Comparison of ENCODE assay signal across 7 cellular contexts in genomic region chr5:154940375-154940771, GRCh38. TPM values are rescaled to one million over a fixed set of nuclear protein-coding genes. Genes with fewer than 3 reads are reported as not detected.
A peak's percentile ranks its signal among the peaks of the same experiment; 100 is the strongest.
DNase-seq lines count a peak whose midpoint lies in the region; ATAC-seq and TF ChIP-seq lines count a peak whose summit lies in the region.

No MANE protein-coding gene starts in this region.

- peak overlapping the region; percentile 99 for H3K4me3 Mint-ChIP-seq in HFFc6
- peak overlapping the region; percentile 93 for H3K4me3 Mint-ChIP-seq in activated CD4-positive, alpha-beta memory T cell treated with anti-CD3 and anti-CD28 coated beads, Interleukin-2, amount 10 ng/mL, durations not matched to agents 7 days and 5 days

- H3K27me3 ChIP-seq in hepatocyte: no peaks in the 10 kb centered on the region
- H3K27me3 ChIP-seq in spleen (replicated peaks in 1 of 7): no peaks in the 10 kb centered on the region

- POLR2A ChIA-PET in activated CD4-positive, alpha-beta memory T cell treated with anti-CD3 and anti-CD28 coated beads, Interleukin-2, amount 10 ng/mL, durations not matched to agents 7 days and 5 days (lab: Charles Lee): no interaction called here

- CTCF ChIA-PET in activated CD4-positive, alpha-beta memory T cell treated with anti-CD3 and anti-CD28 coated beads, Interleukin-2, amount 10 ng/mL, durations not matched to agents 7 days and 5 days (lab: Charles Lee): interaction anchor here (3.3 kb wide), 1 partner anchor 290 kb away, joined by 13 read pairs; no protein-coding TSS in a partner anchor

- TF ChIP-seq POLR2A in spleen (IDR thresholded peaks at IDR 0.05): no peak

- H3K9me3 ChIP-seq in hepatocyte (ENCODE audit: low read depth): no peaks in the 10 kb centered on the region
- no peaks in the 10 kb centered on the region for H3K9me3 ChIP-seq in spleen

- WGBS in hepatocyte (ENCODE audit: low lambda C conversion rate, missing lambda C conversion rate): 89% methylated on average over 9 of the region's 9 CpGs
- 79 to 90% (median 84%) methylated on average over 9 of the region's 9 CpGs for WGBS in spleen, 5 donors

- H3K27ac Mint-ChIP-seq in HFFc6: peak overlapping the region; percentile 93
- H3K27ac Mint-ChIP-seq in activated CD4-positive, alpha-beta memory T cell treated with anti-CD3 and anti-CD28 coated beads, Interleukin-2, amount 10 ng/mL, durations not matched to agents 7 days and 5 days: peak overlapping the region; percentile 90

- peaks cover 3% of the 10 kb centered on the region for H3K36me3 Mint-ChIP-seq in HFFc6 (ENCODE audit: low read depth)
- H3K36me3 Mint-ChIP-seq in activated CD4-positive, alpha-beta memory T cell treated with anti-CD3 and anti-CD28 coated beads, Interleukin-2, amount 10 ng/mL, durations not matched to agents 7 days and 5 days (ENCODE audit: low read depth): peaks cover 2% of the 10 kb centered on the region

- peaks cover 20% of the 10 kb centered on the region for H3K4me1 ChIP-seq in hepatocyte (ENCODE audit: insufficient read depth)
- peaks cover 28 to 91% (median 62%) of the 10 kb centered on the region in 6 donors for H3K4me1 ChIP-seq in spleen

- H3K27ac ChIP-seq in hepatocyte (peak overlapping the region; percentile 82), spleen (peak overlapping the region; percentile 77 to 88 (median 83))

- DNase-seq in HFFc6: no peak
- DNase-seq in activated CD4-positive, alpha-beta memory T cell treated with anti-CD3 and anti-CD28 coated beads, Interleukin-2, amount 10 ng/mL, durations not matched to agents 7 days and 5 days: no peak
- no peak for DNase-seq in hepatocyte (ENCODE audit: low spot score)
- peak; percentile 73 for DNase-seq in spleen
- DNase-seq in NCI-H1092 (lab: John Stamatoyannopoulos, UW): no peak

- H3K36me3 ChIP-seq in hepatocyte (replicated peaks; ENCODE audit: insufficient read depth, low read depth): no peaks in the 10 kb centered on the region
- peaks cover 0 to 28% (median 6%) of the 10 kb centered on the region in 6 donors for H3K36me3 ChIP-seq in spleen

- H3K4me1 Mint-ChIP-seq in HFFc6 (ENCODE audit: low read depth): peaks cover 36% of the 10 kb centered on the region
- peaks cover 53% of the 10 kb centered on the region for H3K4me1 Mint-ChIP-seq in activated CD4-positive, alpha-beta memory T cell treated with anti-CD3 and anti-CD28 coated beads, Interleukin-2, amount 10 ng/mL, durations not matched to agents 7 days and 5 days

- intact Hi-C loops in spleen (cut with DNase I; ENCODE audit: low total_unique reads): no loop called here

- no peaks in the 10 kb centered on the region for H3K9me2 ChIP-seq in hepatocyte (replicated peaks; ENCODE audit: insufficient read depth)

- H3K4me3 ChIP-seq in hepatocyte: peak overlapping the region; percentile 72
- peak overlapping the region in 6 of 8 donors; percentile 69 to 88 (median 75) for H3K4me3 ChIP-seq in spleen

- peak overlapping the region; percentile 73 for H3K4me2 ChIP-seq in hepatocyte

- H2AFZ ChIP-seq in hepatocyte: peak overlapping the region; percentile 73

- no peaks in the 10 kb centered on the region; the same call in 1 of the 2 replicates for H3K27me3 Mint-ChIP-seq in HFFc6 (ENCODE audit: insufficient read depth)
- H3K27me3 Mint-ChIP-seq in activated CD4-positive, alpha-beta memory T cell treated with anti-CD3 and anti-CD28 coated beads, Interleukin-2, amount 10 ng/mL, durations not matched to agents 7 days and 5 days: no peaks in the 10 kb centered on the region

- peaks cover 6% of the 10 kb centered on the region for H4K20me1 ChIP-seq in hepatocyte (ENCODE audit: insufficient read depth, poor library complexity, severe bottlenecking)

- H3K9me3 Mint-ChIP-seq in HFFc6: no peaks in the 10 kb centered on the region
- no peaks in the 10 kb centered on the region for H3K9me3 Mint-ChIP-seq in activated CD4-positive, alpha-beta memory T cell treated with anti-CD3 and anti-CD28 coated beads, Interleukin-2, amount 10 ng/mL, durations not matched to agents 7 days and 5 days

- H3K79me2 ChIP-seq in hepatocyte: peaks cover 56% of the 10 kb centered on the region

- no peak for ATAC-seq in GM21825 (IDR thresholded peaks at IDR 0.05; ENCODE audit: unreplicated experiment)
- ATAC-seq in GM21423 (IDR thresholded peaks at IDR 0.05; ENCODE audit: unreplicated experiment): no peak

- no peak for TF ChIP-seq CTCF in HFFc6 (IDR thresholded peaks at IDR 0.05)
- no peak for TF ChIP-seq CTCF in hepatocyte (IDR thresholded peaks at IDR 0.05; ENCODE audit: poor library complexity)
- no peak for TF ChIP-seq CTCF in spleen (IDR thresholded peaks at IDR 0.05 in 8 of 11, conservative IDR thresholded peaks at IDR 0.05 in 3 of 11)

RNA-seq across cellular contexts. Expression of gene MRPL22, which starts 0.5 kb away (rescaled TPM):
- 10 to 100 TPM; 44.1 to 60.9 (median 57.7) TPM for total RNA-seq in HFFc6 (2021; fragmentation: NEBNext Ultra II Directional; extraction: Animal tissue kit (Norgen Biotek cat#: 25700))
- total RNA-seq in activated CD4-positive, alpha-beta memory T cell treated with anti-CD3 and anti-CD28 coated beads, Interleukin-2, amount 10 ng/mL, durations not matched to agents 7 days and 5 days: 10 to 100 TPM; 60.0 to 62.2 TPM
- total RNA-seq in hepatocyte (28.7 and 34.4 TPM in 2 replicates), spleen (10 to 100 TPM; 11.8 to 37.9 (median 31.5) TPM)
- polyA plus RNA-seq in hepatocyte (96.7 and 111 TPM in 2 replicates), spleen (10 to 100 TPM; 37.3 to 55.0 (median 47.4) TPM)

RNA-seq across cellular contexts. Expression of gene GEMIN5, which starts 2.4 kb away (rescaled TPM):
- 10 to 100 TPM; 16.5 to 22.5 (median 17.6) TPM for total RNA-seq in HFFc6 (2021; fragmentation: NEBNext Ultra II Directional; extraction: Animal tissue kit (Norgen Biotek cat#: 25700))
- 10 to 100 TPM; 11.3 to 13.0 TPM for total RNA-seq in activated CD4-positive, alpha-beta memory T cell treated with anti-CD3 and anti-CD28 coated beads, Interleukin-2, amount 10 ng/mL, durations not matched to agents 7 days and 5 days
- 12.1 and 16.5 TPM in 2 replicates for total RNA-seq in hepatocyte
- polyA plus RNA-seq in hepatocyte: 6.2 and 7.3 TPM in 2 replicates
- 10 to 100 TPM; 11.5 to 16.1 (median 14.9) TPM for total RNA-seq in spleen
- polyA plus RNA-seq in spleen: 1 to 10 TPM; 3.2 to 4.9 (median 3.7) TPM
